Comparison of ENCODE assay signal across 25 cellular contexts in the genomic region with DNA sequence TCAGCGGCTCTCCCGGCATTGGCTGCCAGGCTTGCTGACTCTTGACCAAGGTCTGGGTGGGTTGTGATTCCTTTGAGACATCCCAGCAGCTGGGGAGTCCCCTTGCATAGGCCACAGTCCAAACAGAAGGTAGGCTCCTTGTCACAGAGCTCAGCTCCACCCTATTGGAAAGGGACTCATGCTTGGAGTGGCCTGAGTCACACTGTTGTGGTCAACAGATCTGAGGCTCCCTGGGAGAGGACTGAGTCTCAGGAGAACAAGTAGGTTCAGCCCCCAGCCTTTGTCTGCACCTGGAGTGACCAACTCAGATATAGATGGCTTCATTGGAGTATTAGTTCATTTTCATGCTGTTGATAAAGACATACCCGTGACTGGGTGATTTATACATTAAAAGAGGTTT. TPM values are rescaled to one million over a fixed set of nuclear protein-coding genes. Genes with fewer than 3 reads are reported as not detected.
A peak's percentile ranks its signal among the peaks of the same experiment; 100 is the strongest.
DNase-seq lines count a peak whose midpoint lies in the region; ATAC-seq and TF ChIP-seq lines count a peak whose summit lies in the region.
"Had no signal": no experiment of that assay in that cellular context is flagged by ENCODE, and none has a peak within 500 bp of the region (broad histone marks: within the 10 kb centered on the region; RNA-seq: fewer than 3 reads in every experiment).

No MANE protein-coding gene starts in this region.

- no peak for ATAC-seq in HG03457 (IDR thresholded peaks at IDR 0.05; ENCODE audit: unreplicated experiment)
- ATAC-seq: mucosa of descending colon had no signal

- no peaks in the 10 kb centered on the region for H3K9me3 ChIP-seq in mammary epithelial cell (replicated peaks; ENCODE audit: insufficient read depth, low read length)
- H3K9me3 ChIP-seq in breast epithelium, result no peaks in the 10 kb centered on the region
- no peaks in the 10 kb centered on the region for H3K9me3 ChIP-seq in neural progenitor cell (ENCODE audit: low read depth)
- H3K9me3 ChIP-seq: mucosa of descending colon, upper lobe of left lung had no signal

- H3K27ac ChIP-seq in mammary epithelial cell (ENCODE audit: insufficient read depth, low read depth, low read length), result no peak overlapping the region
- H3K27ac ChIP-seq in breast epithelium, result no peak overlapping the region
- H3K27ac ChIP-seq in neural progenitor cell, result no peak overlapping the region
- H3K27ac ChIP-seq: BLaER1 treated with 17β-estradiol and CSF1 and Interleukin-3, amounts not matched to agents 10 nM and 100 nM; KMS-11; upper lobe of left lung had no signal

- DNase-seq in mammary epithelial cell, result peak; percentile 46
- DNase-seq in breast epithelium (ENCODE audit: low spot score in 2 of 2), result no peak
- DNase-seq in RPMI7951 (ENCODE audit: low read depth), result peak; percentile 83
- peak; percentile 70 for DNase-seq in glomerular visceral epithelial cell (ENCODE audit: extremely low spot score)
- DNase-seq in SKM-1 treated with dmso at 0.1 percent for 144 hours (lab: John Stamatoyannopoulos, UW; ENCODE audit: unreplicated experiment), result no peak
- DNase-seq in neural progenitor cell (ENCODE audit: low spot score), result no peak
- no peak for DNase-seq in NOMO-1 treated with DMSO at 0.1 percent for 48 hours (lab: John Stamatoyannopoulos, UW; ENCODE audit: unreplicated experiment)
- DNase-seq: 8988T; activated naive CD4-positive, alpha-beta T cell treated with anti-CD3 and anti-CD28 coated beads, Interleukin-2, amount 50 U/mL, for 16 hours; activated T-cell treated with anti-CD3 and anti-CD28 coated beads, Interleukin-2, amount 50 U/mL, for 48 hours; aorta; effector CD4-positive, alpha-beta T cell; GF-D8; GOT3; mucosa of descending colon; NCI-H1092 treated with DMSO at 0.1 percent for 48 hours; NCI-H2029 treated with DMSO at 0.1 percent for 48 hours; NCI-H510A; stimulated activated CD4-positive, alpha-beta T cell treated with anti-CD3 and anti-CD28 coated beads, Interleukin-4, amount 100 ng/mL, for 1 hour; upper lobe of left lung had no signal

- no peaks in the 10 kb centered on the region for H3K36me3 Mint-ChIP-seq in neural progenitor cell

- H3K27me3 ChIP-seq in mammary epithelial cell (ENCODE audit: insufficient read depth, low read length), result no peaks in the 10 kb centered on the region
- H3K27me3 ChIP-seq in breast epithelium, result no peaks in the 10 kb centered on the region
- H3K27me3 ChIP-seq in neural progenitor cell, result no peaks in the 10 kb centered on the region
- H3K27me3 ChIP-seq: BLaER1 treated with 17β-estradiol and CSF1 and Interleukin-3, amounts not matched to agents 10 nM and 100 nM; upper lobe of left lung had no signal

- H3K9ac ChIP-seq in mammary epithelial cell (ENCODE audit: insufficient read depth, low read length), result no peak overlapping the region
- no peak overlapping the region for H3K9ac ChIP-seq in neural progenitor cell
- H3K9ac ChIP-seq: BLaER1 treated with 17β-estradiol and CSF1 and Interleukin-3, amounts not matched to agents 10 nM and 100 nM; KMS-11 had no signal

- no peaks in the 10 kb centered on the region for H3F3A ChIP-seq in neural progenitor cell (ENCODE audit: low read depth)

- H3K4me2 ChIP-seq in mammary epithelial cell (ENCODE audit: insufficient read depth, low read depth, low read length) (no peak overlapping the region), neural progenitor cell (no peak overlapping the region)
- H3K4me2 ChIP-seq: BLaER1 treated with 17β-estradiol and CSF1 and Interleukin-3, amounts not matched to agents 10 nM and 100 nM; KMS-11 had no signal

- BruUV-seq in mammary epithelial cell (replicated peaks; lab: Mats Ljungman, UMichigan), result no TSS peak

- H3K79me2 ChIP-seq in mammary epithelial cell (ENCODE audit: insufficient read depth, low read length) (no peaks in the 10 kb centered on the region), neural progenitor cell (ENCODE audit: low read depth) (no peaks in the 10 kb centered on the region)

- H3K27ac Mint-ChIP-seq in neural progenitor cell, result no peak overlapping the region
- H3K27ac Mint-ChIP-seq: stimulated activated naive CD8-positive, alpha-beta T cell treated with anti-CD3 and anti-CD28 coated beads, Interleukin-15, Interleukin-2, amounts not matched to agents 100 ng/mL and 50 ng/mL, for 24 hours had no signal

- H3K4me3 ChIP-seq in mammary epithelial cell (replicated peaks in 1 of 3; ENCODE audit: insufficient read depth in 1 of 3, low read depth in 2 of 3, low read length in 3 of 3) (no peak overlapping the region), breast epithelium (no peak overlapping the region), neural progenitor cell (no peak overlapping the region)
- H3K4me3 ChIP-seq: BLaER1 treated with 17β-estradiol and CSF1 and Interleukin-3, amounts not matched to agents 10 nM and 100 nM; mucosa of descending colon; upper lobe of left lung had no signal

- H3K4me1 ChIP-seq in mammary epithelial cell (ENCODE audit: insufficient read depth, low read length), result no peaks in the 10 kb centered on the region
- H3K4me1 ChIP-seq in breast epithelium, result no peaks in the 10 kb centered on the region
- H3K4me1 ChIP-seq in neural progenitor cell, result no peaks in the 10 kb centered on the region
- H3K4me1 ChIP-seq: upper lobe of left lung had no signal

- H2AFZ ChIP-seq in mammary epithelial cell (ENCODE audit: low read depth, low read length) (no peak overlapping the region), neural progenitor cell (replicated peaks) (no peak overlapping the region)

- CTCF ChIA-PET in mammary epithelial cell (lab: Charles Lee; ENCODE audit: low non-redundant PET), result no interaction called here

- no peaks in the 10 kb centered on the region for H3K36me3 ChIP-seq in mammary epithelial cell (ENCODE audit: insufficient read depth, low read length)
- H3K36me3 ChIP-seq in breast epithelium, result no peaks in the 10 kb centered on the region
- H3K36me3 ChIP-seq in neural progenitor cell, result no peaks in the 10 kb centered on the region
- H3K36me3 ChIP-seq: BLaER1 treated with 17β-estradiol and CSF1 and Interleukin-3, amounts not matched to agents 10 nM and 100 nM; upper lobe of left lung had no signal

- H3K4me1 Mint-ChIP-seq in neural progenitor cell, result peaks cover 9% of the 10 kb centered on the region

- in situ Hi-C loops in mammary epithelial cell (cut with MboI; ENCODE audit: low sequenced_read_pairs in 2 of 2), result no loop called here

- 100% methylated on average over 3 of the region's 3 CpGs for WGBS in mammary epithelial cell (ENCODE audit: low coverage, missing lambda C conversion rate)

- no peaks in the 10 kb centered on the region for H3K9me3 Mint-ChIP-seq in neural progenitor cell
- H3K9me3 Mint-ChIP-seq: stimulated activated naive CD8-positive, alpha-beta T cell treated with anti-CD3 and anti-CD28 coated beads, Interleukin-15, Interleukin-2, amounts not matched to agents 100 ng/mL and 50 ng/mL, for 24 hours had no signal

- intact Hi-C loops in mammary epithelial cell (cut with micrococcal nuclease) (no loop called here), breast epithelium (cut with DNase I; ENCODE audit: low total_unique reads) (no loop called here)

- no peak for TF ChIP-seq CTCF in mammary epithelial cell (conservative IDR thresholded peaks at IDR 0.05 in 1 of 2, IDR thresholded peaks at IDR 0.05 in 1 of 2; ENCODE audit: extremely low read depth in 1 of 2, insufficient read depth in 1 of 2, low read depth in 1 of 2, low read length in 2 of 2)
- no peak for TF ChIP-seq CTCF in breast epithelium (IDR thresholded peaks at IDR 0.05)
- TF ChIP-seq CTCF in neural progenitor cell (IDR thresholded peaks at IDR 0.05), result no peak

- H4K20me1 ChIP-seq in mammary epithelial cell (ENCODE audit: insufficient read depth, low read length) (no peaks in the 10 kb centered on the region), neural progenitor cell (ENCODE audit: low read depth) (no peaks in the 10 kb centered on the region)
- H4K20me1 ChIP-seq: BLaER1 treated with 17β-estradiol and CSF1 and Interleukin-3, amounts not matched to agents 10 nM and 100 nM had no signal

- no peak for TF ChIP-seq POLR2A in breast epithelium (IDR thresholded peaks at IDR 0.05)

- no peak overlapping the region for H3K4me3 Mint-ChIP-seq in neural progenitor cell
- H3K4me3 Mint-ChIP-seq: stimulated activated naive CD8-positive, alpha-beta T cell treated with anti-CD3 and anti-CD28 coated beads, Interleukin-15, Interleukin-2, amounts not matched to agents 100 ng/mL and 50 ng/mL, for 24 hours had no signal

- dilution Hi-C loops in mammary epithelial cell (cut with HindIII; ENCODE audit: low sequenced_read_pairs), result no loop called here

- peaks cover 3% of the 10 kb centered on the region for H3K27me3 Mint-ChIP-seq in neural progenitor cell (ENCODE audit: insufficient read depth, low read depth)

RNA-seq across cellular contexts. Expression of a gene that starts 32.1 kb away (rescaled TPM):
- 10 to 100 TPM; 54.6 to 63.0 TPM for total RNA-seq in mammary epithelial cell
- 36.8 TPM for polyA plus RNA-seq in mammary epithelial cell
- polyA minus RNA-seq in mammary epithelial cell, result 66.1 TPM
- 10 to 100 TPM; 28.5 to 73.6 (median 44.2) TPM for total RNA-seq in breast epithelium
- total RNA-seq in RPMI7951 (2014; rRNA removed; shearing (Covaris generic)), result 75.8 and 86.6 TPM in 2 replicates
- total RNA-seq in neural progenitor cell (ENCODE audit: low replicate concordance), result 50.4 and 53.4 TPM in 2 replicates
- total RNA-seq: activated CD8-positive, alpha-beta memory T cell treated with anti-CD3 and anti-CD28 coated beads for 36 hours had no signal

Comparison
In these comparisons a context has a peak if more than half of its experiments do, and no peak if none do; other contexts are left out.
1. DNase-seq: peak in mammary epithelial cell (single experiment), RPMI7951 (single experiment) and glomerular visceral epithelial cell (single experiment); none in breast epithelium (0 of 2), SKM-1 treated with dmso at 0.1 percent for 144 hours (single experiment), neural progenitor cell (single experiment) and NOMO-1 treated with DMSO at 0.1 percent for 48 hours (single experiment).